ENCODE assay signal across 10 cellular contexts in genomic region chr12:29041621-29042020, GRCh38.
DNase-seq lines count a peak whose midpoint lies in the region; ATAC-seq and TF ChIP-seq lines count a peak whose summit lies in the region.
"Had no signal": no experiment of that assay in that cellular context is flagged by ENCODE, and none has a peak within 500 bp of the region (broad histone marks: within the 10 kb centered on the region; RNA-seq: fewer than 3 reads in every experiment).

No MANE protein-coding gene starts in this region.

- 0 out of 2 replicates have a peak overlapping the region, but pooled peaks have one; percentile 22 for H3K9ac ChIP-seq in HCT116 (ENCODE audit: low read length)

- H3K4me1 ChIP-seq in HCT116 (ENCODE audit: control insufficient read depth in 1 of 2, insufficient read depth in 2 of 2, low read length in 2 of 2) (peaks cover 18% of the 10 kb centered on the region in 2 experiments), RWPE2 (ENCODE audit: insufficient read depth, poor library complexity, severe bottlenecking) (no peaks in the 10 kb centered on the region), heart left ventricle (no peaks in the 10 kb centered on the region)
- H3K4me1 ChIP-seq: adrenal gland had no signal

- no peaks in the 10 kb centered on the region for H3K9me2 ChIP-seq in HCT116 (ENCODE audit: insufficient read depth)

- H3K27ac Mint-ChIP-seq in type B pancreatic cell, result peak overlapping the region; percentile 53
- H3K27ac Mint-ChIP-seq in stimulated activated naive B cell treated with anti-CD40 and anti-IgM and Interleukin-4, amounts not matched to agents 10 μg/mL and 1 μg/mL and 100 μg/mL, for 72 hours, result no peak overlapping the region

- peak overlapping the region; percentile 58 for H2AFZ ChIP-seq in HCT116 (ENCODE audit: low read depth, low read length, poor library complexity, severe bottlenecking)

- RAD21 ChIA-PET in HCT116 (lab: Charles Lee; ENCODE audit: low non-redundant PET in 1 of 2, low total read pairs in 2 of 2, uncharacterized antibody in 2 of 2, unreplicated experiment in 2 of 2), result no interaction called here

- peak; percentile 86 for ATAC-seq in HCT116
- ATAC-seq in RWPE2 (ENCODE audit: low read depth), result peak; percentile 56; the same call in 2 of the 3 replicates
- no peak for ATAC-seq in heart left ventricle
- ATAC-seq in stimulated activated naive B cell treated with anti-CD40 and anti-IgM and Interleukin-4, amounts not matched to agents 10 μg/mL and 1 μg/mL and 100 μg/mL, for 72 hours (replicated peaks), result no peak

- no peak for TF ChIP-seq CTCF in HCT116 (IDR thresholded peaks at IDR 0.05 in 2 of 3, conservative IDR thresholded peaks at IDR 0.05 in 1 of 3; ENCODE audit: borderline replicate concordance in 1 of 3, insufficient read depth in 1 of 3, low read depth in 2 of 3, low read length in 2 of 3)
- no peak for TF ChIP-seq CTCF in RWPE2 (IDR thresholded peaks at IDR 0.05; ENCODE audit: poor library complexity, severe bottlenecking)
- no peak for TF ChIP-seq CTCF in fibroblast of pulmonary artery (IDR thresholded peaks at IDR 0.05; ENCODE audit: low read length, missing control alignments)
- no peak for TF ChIP-seq CTCF in type B pancreatic cell (conservative IDR thresholded peaks at IDR 0.05)
- no peak for TF ChIP-seq CTCF in heart left ventricle (IDR thresholded peaks at IDR 0.05)
- no peak for TF ChIP-seq CTCF in dorsolateral prefrontal cortex (IDR thresholded peaks at IDR 0.05 in 54 of 56, conservative IDR thresholded peaks at IDR 0.05 in 2 of 56; ENCODE audit: low read depth in 1 of 56, partially characterized antibody in 56 of 56)

- no peaks in the 10 kb centered on the region for H3K27me3 ChIP-seq in HCT116 (ENCODE audit: insufficient read depth, low read length)
- H3K27me3 ChIP-seq in RWPE2 (ENCODE audit: insufficient read depth, poor library complexity, severe bottlenecking), result no peaks in the 10 kb centered on the region
- H3K27me3 ChIP-seq in heart left ventricle, result no peaks in the 10 kb centered on the region
- peaks cover 0 to 4% (median 0%) of the 10 kb centered on the region in 45 donors for H3K27me3 ChIP-seq in dorsolateral prefrontal cortex
- H3K27me3 ChIP-seq: adrenal gland had no signal

- H3K9me3 ChIP-seq in HCT116 (ENCODE audit: control insufficient read depth in 1 of 2, insufficient read depth in 1 of 2, low read depth in 1 of 2, low read length in 2 of 2) (no peaks in the 10 kb centered on the region), RWPE2 (ENCODE audit: severe bottlenecking) (no peaks in the 10 kb centered on the region), heart left ventricle (no peaks in the 10 kb centered on the region)
- H3K9me3 ChIP-seq: adrenal gland had no signal

- H3K79me2 ChIP-seq in HCT116 (ENCODE audit: insufficient read depth, low read length), result no peaks in the 10 kb centered on the region

- peak overlapping the region; percentile 2 for H3K4me3 Mint-ChIP-seq in type B pancreatic cell
- H3K4me3 Mint-ChIP-seq in stimulated activated naive B cell treated with anti-CD40 and anti-IgM and Interleukin-4, amounts not matched to agents 10 μg/mL and 1 μg/mL and 100 μg/mL, for 72 hours, result no peak overlapping the region

- H4K20me1 ChIP-seq in HCT116 (ENCODE audit: insufficient read depth), result no peaks in the 10 kb centered on the region

- H3K4me3 ChIP-seq in HCT116 (replicated peaks in 1 of 2; ENCODE audit: low read depth in 1 of 2, low read length in 2 of 2), result peak overlapping the region in 1 of 2 experiments; percentile 34; a peak in 2 of 4 replicates
- H3K4me3 ChIP-seq in RWPE2 (ENCODE audit: severe bottlenecking), result no peak overlapping the region
- no peak overlapping the region for H3K4me3 ChIP-seq in fibroblast of pulmonary artery (replicated peaks; ENCODE audit: low read depth, low read length)
- no peak overlapping the region for H3K4me3 ChIP-seq in heart left ventricle
- no peak overlapping the region for H3K4me3 ChIP-seq in dorsolateral prefrontal cortex
- H3K4me3 ChIP-seq: adrenal gland had no signal

- H3K27ac ChIP-seq in HCT116 (ENCODE audit: low read depth, low read length), result peak overlapping the region; percentile 24; the same call in 1 of the 2 replicates
- H3K27ac ChIP-seq in RWPE2 (ENCODE audit: poor library complexity, severe bottlenecking), result no peak overlapping the region
- no peak overlapping the region for H3K27ac ChIP-seq in heart left ventricle
- no peak overlapping the region for H3K27ac ChIP-seq in dorsolateral prefrontal cortex
- H3K27ac ChIP-seq: adrenal gland had no signal

- intact Hi-C loops in HCT116 (cut with micrococcal nuclease), result no loop called here
- intact Hi-C loops in heart left ventricle (cut with DNase I), result no loop called here
- intact Hi-C loops in dorsolateral prefrontal cortex (cut with DNase I), result no loop called here

- DNase-seq in HCT116 (ENCODE audit: low read depth, low spot score), result peak; percentile 36
- DNase-seq in RWPE2 (ENCODE audit: low spot score), result no peak
- peak; percentile 62 for DNase-seq in fibroblast of pulmonary artery (ENCODE audit: low read depth)
- no peak for DNase-seq in type B pancreatic cell (ENCODE audit: extremely low spot score, unreplicated experiment)
- DNase-seq in heart left ventricle, result no peak
- no peak for DNase-seq in dorsolateral prefrontal cortex
- DNase-seq in NCI-H1048 (lab: John Stamatoyannopoulos, UW), result no peak
- no peak for DNase-seq in stimulated activated naive B cell treated with anti-CD40 and anti-IgM and Interleukin-4, amounts not matched to agents 10 μg/mL and 1 μg/mL and 100 μg/mL, for 72 hours
- DNase-seq: activated CD4-positive, alpha-beta T cell treated with anti-CD3 and anti-CD28 coated beads for 48 hours; adrenal gland had no signal

- peaks cover 4% of the 10 kb centered on the region for H3K9me3 Mint-ChIP-seq in type B pancreatic cell
- H3K9me3 Mint-ChIP-seq in stimulated activated naive B cell treated with anti-CD40 and anti-IgM and Interleukin-4, amounts not matched to agents 10 μg/mL and 1 μg/mL and 100 μg/mL, for 72 hours, result no peaks in the 10 kb centered on the region

- no peak for TF ChIP-seq POLR2A in HCT116 (IDR thresholded peaks at IDR 0.05; ENCODE audit: borderline replicate concordance, extremely low read depth, insufficient read depth, insufficient read length)
- no peak for TF ChIP-seq POLR2A in heart left ventricle (IDR thresholded peaks at IDR 0.05)

- POLR2A ChIA-PET in HCT116 (lab: Charles Lee), result no interaction called here

- BruUV-seq in HCT116 (replicated peaks; lab: Mats Ljungman, UMichigan), result no TSS peak

- peaks cover 10% of the 10 kb centered on the region for H3K4me1 Mint-ChIP-seq in type B pancreatic cell (ENCODE audit: unreplicated experiment)
- no peaks in the 10 kb centered on the region for H3K4me1 Mint-ChIP-seq in stimulated activated naive B cell treated with anti-CD40 and anti-IgM and Interleukin-4, amounts not matched to agents 10 μg/mL and 1 μg/mL and 100 μg/mL, for 72 hours

- 55 to 66% (median 61%) methylated on average over 4 of the region's 4 CpGs for WGBS in heart left ventricle, 4 donors

- TF ChIP-seq RAD21 in HCT116 (IDR thresholded peaks at IDR 0.05; ENCODE audit: low read depth), result no peak

- no peaks in the 10 kb centered on the region for H3K36me3 ChIP-seq in HCT116 (ENCODE audit: control insufficient read depth in 1 of 2, insufficient read depth in 2 of 2, low read length in 2 of 2)
- no peaks in the 10 kb centered on the region for H3K36me3 ChIP-seq in RWPE2 (ENCODE audit: low read depth)
- no peaks in the 10 kb centered on the region for H3K36me3 ChIP-seq in heart left ventricle
- H3K36me3 ChIP-seq: adrenal gland had no signal

- H3K4me2 ChIP-seq in HCT116 (ENCODE audit: low read length), result peak overlapping the region; percentile 69

- H3K27me3 Mint-ChIP-seq in type B pancreatic cell, result no peaks in the 10 kb centered on the region
- no peaks in the 10 kb centered on the region for H3K27me3 Mint-ChIP-seq in stimulated activated naive B cell treated with anti-CD40 and anti-IgM and Interleukin-4, amounts not matched to agents 10 μg/mL and 1 μg/mL and 100 μg/mL, for 72 hours

- CTCF ChIA-PET in HCT116 (lab: Charles Lee), result no interaction called here

- H3K36me3 Mint-ChIP-seq in type B pancreatic cell, result no peaks in the 10 kb centered on the region
- H3K36me3 Mint-ChIP-seq in stimulated activated naive B cell treated with anti-CD40 and anti-IgM and Interleukin-4, amounts not matched to agents 10 μg/mL and 1 μg/mL and 100 μg/mL, for 72 hours, result no peaks in the 10 kb centered on the region

TF ChIP-seq in HCT116, 20 proteins besides CTCF, POLR2A, EP300 and RAD21 (continues in another document):
- TF ChIP-seq ZFX (IDR thresholded peaks at IDR 0.05), result no peak
- TF ChIP-seq REST (IDR thresholded peaks at IDR 0.05; ENCODE audit: low read depth), result no peak
- no peak for TF ChIP-seq EZH2 (IDR thresholded peaks at IDR 0.05)
- TF ChIP-seq JUND (IDR thresholded peaks at IDR 0.05), result peak; percentile 41; the same call in 1 of the 2 replicates
- TF ChIP-seq YY1 (IDR thresholded peaks at IDR 0.05; ENCODE audit: extremely low read depth, insufficient replicate concordance, low read depth, low read length), result no peak
- TF ChIP-seq EGR1 (IDR thresholded peaks at IDR 0.05; ENCODE audit: low read depth), result no peak
- TF ChIP-seq FOSL1 (IDR thresholded peaks at IDR 0.05; ENCODE audit: low read depth), result peak; percentile 55; the same call in 1 of the 2 replicates
- TF ChIP-seq CEBPB (IDR thresholded peaks at IDR 0.05; ENCODE audit: low read depth), result 0 out of 2 replicates have a peak, but pooled peaks have one; percentile 33

Comparison
In these comparisons a context has a peak if more than half of its experiments do, and no peak if none do; other contexts are left out.
1. ATAC-seq: peak in HCT116 (single experiment) and RWPE2 (single experiment); none in heart left ventricle (0 of 4) and stimulated activated naive B cell treated with anti-CD40 and anti-IgM and Interleukin-4, amounts not matched to agents 10 μg/mL and 1 μg/mL and 100 μg/mL, for 72 hours (0 of 2).
2. DNase-seq: peak in HCT116 (single experiment) and fibroblast of pulmonary artery (single experiment); none in RWPE2 (single experiment), type B pancreatic cell (single experiment), heart left ventricle (0 of 5), dorsolateral prefrontal cortex (0 of 10), NCI-H1048 (single experiment) and stimulated activated naive B cell treated with anti-CD40 and anti-IgM and Interleukin-4, amounts not matched to agents 10 μg/mL and 1 μg/mL and 100 μg/mL, for 72 hours (single experiment).